In genomic region chr11:74417379-74417804, GRCh38 we compare ENCODE assay signal across 10 cellular contexts. TPM values are rescaled to one million over a fixed set of nuclear protein-coding genes. Genes with fewer than 3 reads are reported as not detected.
DNase-seq lines count a peak whose midpoint lies in the region; ATAC-seq, FAIRE-seq and TF ChIP-seq lines count a peak whose summit lies in the region.
"Had no signal": no experiment of that assay in that cellular context is flagged by ENCODE, and none has a peak within 500 bp of the region (broad histone marks: within the 10 kb centered on the region; RNA-seq: fewer than 3 reads in every experiment).

No MANE protein-coding gene starts in this region.

- H3K4me1 Mint-ChIP-seq in activated CD4-positive, alpha-beta T cell treated with anti-CD3 and anti-CD28 coated beads for 36 hours = peaks cover 40% of the 10 kb centered on the region
- H3K4me1 Mint-ChIP-seq in activated CD4-positive, alpha-beta T cell treated with anti-CD3 and anti-CD28 coated beads, Interleukin-2, amount 10 ng/mL, durations not matched to agents 7 days and 5 days = peaks cover 13% of the 10 kb centered on the region

- H3K36me3 ChIP-seq in gastroesophageal sphincter = no peaks in the 10 kb centered on the region
- no peaks in the 10 kb centered on the region for H3K36me3 ChIP-seq in thymus (ENCODE audit: control insufficient read depth, insufficient read depth)

- POLR2A ChIA-PET in activated CD4-positive, alpha-beta T cell treated with anti-CD3 and anti-CD28 coated beads for 36 hours (lab: Charles Lee) = no interaction called here
- POLR2A ChIA-PET in activated CD4-positive, alpha-beta T cell treated with anti-CD3 and anti-CD28 coated beads, Interleukin-2, amount 10 ng/mL, durations not matched to agents 7 days and 5 days (lab: Charles Lee) = no interaction called here

- WGBS in gastroesophageal sphincter (ENCODE audit: low coverage in 1 of 2), 2 donors = 16 to 40% methylated on average over 1 of the region's 1 CpG
- WGBS in thymus = 1% methylated on average over 1 of the region's 1 CpG

- intact Hi-C loops in activated CD4-positive, alpha-beta T cell treated with anti-CD3 and anti-CD28 coated beads for 36 hours (cut with DNase I, micrococcal nuclease) = loop anchor here in 1 of 2 experiments (2.0 kb wide), 1 partner anchor 19 kb away; the partner anchor contains the start of gene PGM2L1

- no peaks in the 10 kb centered on the region for H3K27me3 Mint-ChIP-seq in activated CD4-positive, alpha-beta T cell treated with anti-CD3 and anti-CD28 coated beads for 36 hours
- H3K27me3 Mint-ChIP-seq in activated CD4-positive, alpha-beta T cell treated with anti-CD3 and anti-CD28 coated beads, Interleukin-2, amount 10 ng/mL, durations not matched to agents 7 days and 5 days = peaks cover 5% of the 10 kb centered on the region

- H3K27ac ChIP-seq in gastroesophageal sphincter (peak overlapping the region in 3 of 4 donors; percentile 58 to 75 (median 63)), thymus (ENCODE audit: low read depth) (peak overlapping the region; percentile 1)

- TF ChIP-seq EP300 in gastroesophageal sphincter (IDR thresholded peaks at IDR 0.05) = no peak

- H3K9me3 ChIP-seq in gastroesophageal sphincter (no peaks in the 10 kb centered on the region), thymus (ENCODE audit: control insufficient read depth) (no peaks in the 10 kb centered on the region)

- H3K9me3 Mint-ChIP-seq in activated CD4-positive, alpha-beta T cell treated with anti-CD3 and anti-CD28 coated beads for 36 hours (ENCODE audit: low read depth) = no peaks in the 10 kb centered on the region
- no peaks in the 10 kb centered on the region for H3K9me3 Mint-ChIP-seq in activated CD4-positive, alpha-beta T cell treated with anti-CD3 and anti-CD28 coated beads, Interleukin-2, amount 10 ng/mL, durations not matched to agents 7 days and 5 days

- no peak overlapping the region for H3K4me3 Mint-ChIP-seq in activated CD4-positive, alpha-beta T cell treated with anti-CD3 and anti-CD28 coated beads for 36 hours
- H3K4me3 Mint-ChIP-seq in activated CD4-positive, alpha-beta T cell treated with anti-CD3 and anti-CD28 coated beads, Interleukin-2, amount 10 ng/mL, durations not matched to agents 7 days and 5 days = no peak overlapping the region

- peaks cover 0 to 22% (median 0%) of the 10 kb centered on the region in 3 donors for H3K4me1 ChIP-seq in gastroesophageal sphincter
- H3K4me1 ChIP-seq in thymus (ENCODE audit: control insufficient read depth, insufficient read depth, low read length) = peaks cover 26% of the 10 kb centered on the region

- no peak for TF ChIP-seq POLR2A in gastroesophageal sphincter (IDR thresholded peaks at IDR 0.05)

- peak; percentile 45 for ATAC-seq in activated CD4-positive, alpha-beta T cell treated with anti-CD3 and anti-CD28 coated beads for 36 hours
- no peak for ATAC-seq in gastroesophageal sphincter
- no peak for ATAC-seq in GM21360 (IDR thresholded peaks at IDR 0.05; ENCODE audit: unreplicated experiment)
- no peak for ATAC-seq in GM21619 (IDR thresholded peaks at IDR 0.05; ENCODE audit: unreplicated experiment)

- H3K27me3 ChIP-seq in gastroesophageal sphincter (peaks cover 4% of the 10 kb centered on the region), thymus (ENCODE audit: control insufficient read depth, insufficient read depth) (no peaks in the 10 kb centered on the region)

- CTCF ChIA-PET in activated CD4-positive, alpha-beta T cell treated with anti-CD3 and anti-CD28 coated beads for 36 hours (lab: Charles Lee) = interaction anchor here (0.5 kb wide), 1 partner anchor 637 kb away, joined by 3 read pairs; no protein-coding TSS in a partner anchor
- CTCF ChIA-PET in activated CD4-positive, alpha-beta T cell treated with anti-CD3 and anti-CD28 coated beads, Interleukin-2, amount 10 ng/mL, durations not matched to agents 7 days and 5 days (lab: Charles Lee) = interaction anchor here (0.6 to 0.8 kb wide), 2 partner anchors 9 to 193 kb away, joined by 3 read pairs; no protein-coding TSS in a partner anchor

- H3K36me3 Mint-ChIP-seq in activated CD4-positive, alpha-beta T cell treated with anti-CD3 and anti-CD28 coated beads for 36 hours (ENCODE audit: low read depth) = no peaks in the 10 kb centered on the region
- no peaks in the 10 kb centered on the region for H3K36me3 Mint-ChIP-seq in activated CD4-positive, alpha-beta T cell treated with anti-CD3 and anti-CD28 coated beads, Interleukin-2, amount 10 ng/mL, durations not matched to agents 7 days and 5 days (ENCODE audit: low read depth)

- no peak for TF ChIP-seq CTCF in gastroesophageal sphincter (IDR thresholded peaks at IDR 0.05)

- H3K4me3 ChIP-seq in gastroesophageal sphincter (no peak overlapping the region), thymus (ENCODE audit: low read length) (no peak overlapping the region)

- no peak for FAIRE-seq in RCC 7860 (lab: Jason Lieb, UNC)

- peak overlapping the region; percentile 86 for H3K27ac Mint-ChIP-seq in activated CD4-positive, alpha-beta T cell treated with anti-CD3 and anti-CD28 coated beads for 36 hours
- H3K27ac Mint-ChIP-seq in activated CD4-positive, alpha-beta T cell treated with anti-CD3 and anti-CD28 coated beads, Interleukin-2, amount 10 ng/mL, durations not matched to agents 7 days and 5 days = no peak overlapping the region

- DNase-seq in activated CD4-positive, alpha-beta T cell treated with anti-CD3 and anti-CD28 coated beads for 36 hours = no peak
- DNase-seq in activated CD4-positive, alpha-beta T cell treated with anti-CD3 and anti-CD28 coated beads, Interleukin-2, amount 10 ng/mL, durations not matched to agents 7 days and 5 days = no peak
- DNase-seq in RCC 7860 (ENCODE audit: low spot score) (peak; percentile 32), inferior parietal cortex (ENCODE audit: extremely low spot score) (no peak)
- DNase-seq: AML-193 had no signal

RNA-seq across cellular contexts. Expression of gene PGM2L1, which starts 19.2 kb away (rescaled TPM):
- 10 to 100 TPM in 1 of 2 experiments, 1 to 10 TPM in 1; 8.8 to 11.0 TPM for total RNA-seq in activated CD4-positive, alpha-beta T cell treated with anti-CD3 and anti-CD28 coated beads for 36 hours
- total RNA-seq in activated CD4-positive, alpha-beta T cell treated with anti-CD3 and anti-CD28 coated beads, Interleukin-2, amount 10 ng/mL, durations not matched to agents 7 days and 5 days = 1 to 10 TPM; 8.4 to 9.9 TPM
- 1 to 10 TPM; 1.2 to 7.8 (median 4.9) TPM for total RNA-seq in gastroesophageal sphincter
- 7.0 TPM for polyA plus RNA-seq in thymus

RNA-seq across cellular contexts. Expression of gene KCNE3, which starts 50.0 kb away (rescaled TPM):
- total RNA-seq in activated CD4-positive, alpha-beta T cell treated with anti-CD3 and anti-CD28 coated beads for 36 hours = not detected
- not detected for total RNA-seq in activated CD4-positive, alpha-beta T cell treated with anti-CD3 and anti-CD28 coated beads, Interleukin-2, amount 10 ng/mL, durations not matched to agents 7 days and 5 days
- 10 to 100 TPM in 1 of 4 donors, 1 to 10 TPM in 3; 4.2 to 21.9 (median 5.2) TPM for total RNA-seq in gastroesophageal sphincter
- 2.1 TPM for polyA plus RNA-seq in thymus
- total RNA-seq: SK-MEL-5 had no signal

Comparison
In these comparisons a context has a peak if more than half of its experiments do, and no peak if none do; other contexts are left out.
1. RNA of gene KCNE3, which starts 50.0 kb away (total RNA-seq): 4.2 to 21.9 TPM in gastroesophageal sphincter; not detected in activated CD4-positive, alpha-beta T cell treated with anti-CD3 and anti-CD28 coated beads, Interleukin-2, amount 10 ng/mL, durations not matched to agents 7 days and 5 days and not detected in activated CD4-positive, alpha-beta T cell treated with anti-CD3 and anti-CD28 coated beads for 36 hours; every median in the first group is over 4 times any median in the second.